15 cellular contexts compared by ENCODE assay signal in the genomic region with DNA sequence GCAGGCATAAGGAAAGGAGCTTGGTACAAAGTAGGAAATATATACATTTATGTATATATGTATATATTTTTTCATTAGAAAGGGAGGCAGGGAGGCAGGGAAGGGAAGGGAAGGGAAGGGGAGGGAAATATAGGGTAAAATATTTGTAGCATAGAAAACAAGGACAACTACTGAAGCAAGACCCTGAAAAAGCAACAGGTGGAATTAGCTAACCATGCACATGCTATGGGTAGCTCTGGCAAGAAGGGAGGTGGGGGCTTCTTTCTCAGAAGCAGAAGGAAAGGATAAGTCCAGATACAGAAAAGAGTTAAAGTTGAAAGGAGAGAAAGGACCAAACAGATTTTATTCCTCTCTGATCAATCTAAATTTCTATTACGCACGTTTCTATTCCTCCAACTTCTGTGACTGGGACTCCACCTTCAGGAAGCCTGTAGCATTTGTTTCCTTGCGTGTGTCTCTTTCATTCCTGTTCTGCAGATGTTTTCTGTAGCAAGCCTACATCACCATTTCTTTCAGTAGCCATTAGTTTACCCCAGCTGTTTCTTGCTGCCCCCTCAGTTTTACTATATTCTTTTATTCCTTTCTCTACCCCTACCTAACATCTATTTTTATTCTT.
DNase-seq lines count a peak whose midpoint lies in the region; TF ChIP-seq lines count a peak whose summit lies in the region.
"Had no signal": no experiment of that assay in that cellular context is flagged by ENCODE, and none has a peak within 500 bp of the region (broad histone marks: within the 10 kb centered on the region; RNA-seq: fewer than 3 reads in every experiment).

No MANE protein-coding gene starts in this region.

- TF ChIP-seq EP300 in SK-N-SH (IDR thresholded peaks at IDR 0.05; ENCODE audit: borderline replicate concordance in 1 of 2, low read depth in 1 of 2, low read length in 1 of 2): no peak

- TF ChIP-seq CTCF in HEK293 (tag by site-specific recombination; IDR thresholded peaks at IDR 0.05) (no peak), SK-N-SH (IDR thresholded peaks at IDR 0.05) (peak; percentile 62), GM13977 (IDR thresholded peaks at IDR 0.05; ENCODE audit: extremely low read depth, insufficient read depth, missing control alignments) (no peak), glutamatergic neuron (IDR thresholded peaks at IDR 0.05; ENCODE audit: partially characterized antibody, unreplicated experiment) (no peak)

- no peaks in the 10 kb centered on the region; the same call in 1 of the 2 replicates for H3K9me3 ChIP-seq in HEK293 (ENCODE audit: control insufficient read depth, insufficient read depth, low read depth, low read length)
- H3K9me3 ChIP-seq in SK-N-SH: no peaks in the 10 kb centered on the region
- H3K9me3 ChIP-seq: left lung had no signal

- WGBS in SK-N-SH (ENCODE audit: low lambda C conversion rate): 26% methylated on average over 3 of the region's 3 CpGs

- no peaks in the 10 kb centered on the region for H3K9me3 Mint-ChIP-seq in activated T-cell treated with anti-CD3 and anti-CD28 coated beads, Interleukin-2, amount 50 U/mL, for 24 hours
- no peaks in the 10 kb centered on the region for H3K9me3 Mint-ChIP-seq in glutamatergic neuron (ENCODE audit: unreplicated experiment)
- H3K9me3 Mint-ChIP-seq: activated CD4-positive, alpha-beta T cell treated with anti-CD3 and anti-CD28 coated beads, Interleukin-2, amount 10 ng/mL, durations not matched to agents 7 days and 5 days; CD4-positive, alpha-beta T cell; stimulated activated naive B cell treated with anti-CD40 and anti-IgM and Interleukin-4, amounts not matched to agents 10 μg/mL and 1 μg/mL and 100 μg/mL, for 72 hours had no signal

- POLR2A ChIA-PET in HEK293 (lab: Yijun Ruan, JAX): no interaction called here
- POLR2A ChIA-PET in SK-N-SH (lab: Yijun Ruan, JAX): interaction anchor here (0.9 kb wide), 1 partner anchor 558 kb away, joined by 3 read pairs; no protein-coding TSS in a partner anchor

- H3K9me2 ChIP-seq in SK-N-SH: no peaks in the 10 kb centered on the region

- H3K36me3 Mint-ChIP-seq in activated T-cell treated with anti-CD3 and anti-CD28 coated beads, Interleukin-2, amount 50 U/mL, for 24 hours (ENCODE audit: low read depth): no peaks in the 10 kb centered on the region
- no peaks in the 10 kb centered on the region for H3K36me3 Mint-ChIP-seq in glutamatergic neuron (ENCODE audit: unreplicated experiment)
- H3K36me3 Mint-ChIP-seq: stimulated activated naive B cell treated with anti-CD40 and anti-IgM and Interleukin-4, amounts not matched to agents 10 μg/mL and 1 μg/mL and 100 μg/mL, for 72 hours had no signal

- no peak overlapping the region for H3K4me2 ChIP-seq in SK-N-SH

- H3K27me3 ChIP-seq in SK-N-SH (ENCODE audit: insufficient read depth): no peaks in the 10 kb centered on the region

- peak; percentile 6 for DNase-seq in AG20443 (ENCODE audit: low spot score)
- DNase-seq in SK-N-SH: peak; percentile 4
- peak; percentile 16 for DNase-seq in iPS-NIHi11 (ENCODE audit: low spot score)
- DNase-seq in activated T-cell treated with anti-CD3 and anti-CD28 coated beads, Interleukin-2, amount 50 U/mL, for 24 hours: no peak
- DNase-seq in GM13977 (ENCODE audit: low spot score): no peak
- DNase-seq in glutamatergic neuron: no peak
- no peak for DNase-seq in occipital lobe (lab: John Stamatoyannopoulos, UW)
- DNase-seq: activated CD4-positive, alpha-beta T cell treated with anti-CD3 and anti-CD28 coated beads, Interleukin-2, amount 10 ng/mL, durations not matched to agents 7 days and 5 days; activated naive CD4-positive, alpha-beta T cell; CD4-positive, alpha-beta T cell; left lung; NCI-H446; stimulated activated naive B cell treated with anti-CD40 and anti-IgM and Interleukin-4, amounts not matched to agents 10 μg/mL and 1 μg/mL and 100 μg/mL, for 72 hours had no signal

- no peaks in the 10 kb centered on the region for H3K79me2 ChIP-seq in SK-N-SH (ENCODE audit: insufficient read depth)
- H3K79me2 ChIP-seq: parathyroid adenoma had no signal

- no peak overlapping the region for H3K4me3 Mint-ChIP-seq in activated T-cell treated with anti-CD3 and anti-CD28 coated beads, Interleukin-2, amount 50 U/mL, for 24 hours
- H3K4me3 Mint-ChIP-seq in glutamatergic neuron (ENCODE audit: unreplicated experiment): no peak overlapping the region
- H3K4me3 Mint-ChIP-seq: activated CD4-positive, alpha-beta T cell treated with anti-CD3 and anti-CD28 coated beads, Interleukin-2, amount 10 ng/mL, durations not matched to agents 7 days and 5 days; CD4-positive, alpha-beta T cell; stimulated activated naive B cell treated with anti-CD40 and anti-IgM and Interleukin-4, amounts not matched to agents 10 μg/mL and 1 μg/mL and 100 μg/mL, for 72 hours had no signal

- peaks cover 47% of the 10 kb centered on the region for H3K27me3 Mint-ChIP-seq in activated T-cell treated with anti-CD3 and anti-CD28 coated beads, Interleukin-2, amount 50 U/mL, for 24 hours
- H3K27me3 Mint-ChIP-seq in glutamatergic neuron (ENCODE audit: unreplicated experiment): no peaks in the 10 kb centered on the region

- H3K27ac Mint-ChIP-seq in activated T-cell treated with anti-CD3 and anti-CD28 coated beads, Interleukin-2, amount 50 U/mL, for 24 hours: no peak overlapping the region
- no peak overlapping the region for H3K27ac Mint-ChIP-seq in glutamatergic neuron (ENCODE audit: unreplicated experiment)
- H3K27ac Mint-ChIP-seq: activated CD4-positive, alpha-beta T cell treated with anti-CD3 and anti-CD28 coated beads, Interleukin-2, amount 10 ng/mL, durations not matched to agents 7 days and 5 days; CD4-positive, alpha-beta T cell; stimulated activated naive B cell treated with anti-CD40 and anti-IgM and Interleukin-4, amounts not matched to agents 10 μg/mL and 1 μg/mL and 100 μg/mL, for 72 hours had no signal

- in situ Hi-C loops in GM13977 (cut with MboI; ENCODE audit: low pct_unique_long_range_greater_than_20kb, low sequenced_read_pairs, unreplicated experiment): no loop called here

- H3K4me3 ChIP-seq in HEK293 (ENCODE audit: low read depth, low read length) (no peak overlapping the region), SK-N-SH (ENCODE audit: low read depth in 2 of 2, low read length in 1 of 2) (no peak overlapping the region)
- H3K4me3 ChIP-seq: left lung had no signal

- peak; percentile 73 for TF ChIP-seq RAD21 in SK-N-SH (IDR thresholded peaks at IDR 0.05; ENCODE audit: low read length)

- H3K27ac ChIP-seq in HEK293 (ENCODE audit: extremely low read depth, low read depth, low read length): no peak overlapping the region
- H3K27ac ChIP-seq in SK-N-SH (ENCODE audit: low read depth in 2 of 2, low read length in 1 of 2): no peak overlapping the region
- H3K27ac ChIP-seq: left lung, parathyroid adenoma had no signal

- H3K4me1 ChIP-seq in HEK293 (ENCODE audit: control insufficient read depth, insufficient read depth, low read length): no peaks in the 10 kb centered on the region
- no peaks in the 10 kb centered on the region for H3K4me1 ChIP-seq in SK-N-SH (ENCODE audit: control insufficient read depth in 1 of 2, insufficient read depth in 2 of 2, low read depth in 1 of 2, low read length in 1 of 2)
- H3K4me1 ChIP-seq: left lung, parathyroid adenoma had no signal

- H3K36me3 ChIP-seq in HEK293 (ENCODE audit: control insufficient read depth in 2 of 2, insufficient read depth in 1 of 2, low read length in 2 of 2) (no peaks in the 10 kb centered on the region), SK-N-SH (replicated peaks in 1 of 2; ENCODE audit: control insufficient read depth in 1 of 2, insufficient read depth in 2 of 2, low read length in 1 of 2) (no peaks in the 10 kb centered on the region)
- H3K36me3 ChIP-seq: left lung had no signal

- no peak overlapping the region for H2AFZ ChIP-seq in SK-N-SH (ENCODE audit: low read depth)
- H2AFZ ChIP-seq: parathyroid adenoma had no signal

- CTCF ChIA-PET in HEK293 (lab: Yijun Ruan, JAX): interaction anchor here (0.6 to 1.2 kb wide), 3 partner anchors 122 to 652 kb away, joined by 3 to 4 read pairs (median 3); no protein-coding TSS in a partner anchor
- CTCF ChIA-PET in SK-N-SH (lab: Yijun Ruan, JAX): interaction anchor here (0.9 to 3.1 kb wide), 8 partner anchors 8 to 651 kb away, joined by 3 to 13 read pairs (median 4); no protein-coding TSS in a partner anchor

- H3K4me1 Mint-ChIP-seq in activated T-cell treated with anti-CD3 and anti-CD28 coated beads, Interleukin-2, amount 50 U/mL, for 24 hours (ENCODE audit: low read depth): no peaks in the 10 kb centered on the region
- H3K4me1 Mint-ChIP-seq in glutamatergic neuron (ENCODE audit: low read depth, unreplicated experiment): no peaks in the 10 kb centered on the region
- H3K4me1 Mint-ChIP-seq: activated CD4-positive, alpha-beta T cell treated with anti-CD3 and anti-CD28 coated beads, Interleukin-2, amount 10 ng/mL, durations not matched to agents 7 days and 5 days; stimulated activated naive B cell treated with anti-CD40 and anti-IgM and Interleukin-4, amounts not matched to agents 10 μg/mL and 1 μg/mL and 100 μg/mL, for 72 hours had no signal

- H3K9ac ChIP-seq in SK-N-SH: no peak overlapping the region
- H3K9ac ChIP-seq: parathyroid adenoma had no signal

- peaks cover 5% of the 10 kb centered on the region for H3F3A ChIP-seq in SK-N-SH (replicated peaks; ENCODE audit: insufficient read depth)

- no peaks in the 10 kb centered on the region for H4K20me1 ChIP-seq in SK-N-SH (ENCODE audit: insufficient read depth)

TF ChIP-seq in HEK293, 187 proteins besides CTCF, POLR2A, EP300 and RAD21:
- TF ChIP-seq ZNF2 (tag by site-specific recombination; IDR thresholded peaks at IDR 0.05) (no peak), SCRT2 (tag by site-specific recombination; IDR thresholded peaks at IDR 0.05) (peak; percentile 91), ZNF654 (tag by site-specific recombination; IDR thresholded peaks at IDR 0.05; ENCODE audit: low read depth) (0 out of 2 replicates have a peak, but pooled peaks have one; percentile 19), SCRT1 (tag by site-specific recombination; IDR thresholded peaks at IDR 0.05; ENCODE audit: borderline replicate concordance) (peak; percentile 58; the same call in 1 of the 2 replicates)

TF ChIP-seq in SK-N-SH, 30 proteins besides CTCF, POLR2A, EP300 and RAD21:
- no peak for TF ChIP-seq YY1 (IDR thresholded peaks at IDR 0.05; ENCODE audit: low read depth)
- peak; percentile 55 for TF ChIP-seq SMC3 (IDR thresholded peaks at IDR 0.05; ENCODE audit: low read depth, low read length)

Comparison
In these comparisons a context has a peak if more than half of its experiments do, and no peak if none do; other contexts are left out.
1. DNase-seq: peak in AG20443 (single experiment), SK-N-SH (single experiment) and iPS-NIHi11 (single experiment); none in activated T-cell treated with anti-CD3 and anti-CD28 coated beads, Interleukin-2, amount 50 U/mL, for 24 hours (single experiment), GM13977 (single experiment), glutamatergic neuron (single experiment) and occipital lobe (single experiment).